Comparison of ENCODE assay signal across 24 cellular contexts in genomic region chr2:150041721-150042450, GRCh38.
DNase-seq lines count a peak whose midpoint lies in the region; ATAC-seq, FAIRE-seq and TF ChIP-seq lines count a peak whose summit lies in the region.
"Had no signal": no experiment of that assay in that cellular context is flagged by ENCODE, and none has a peak within 500 bp of the region (broad histone marks: within the 10 kb centered on the region; RNA-seq: fewer than 3 reads in every experiment).

No MANE protein-coding gene starts in this region.

- DNase-seq in DMS53 (lab: John Stamatoyannopoulos, UW), result peak; percentile 0
- DNase-seq in DMS53 treated with DMSO at 0.1 percent for 48 hours (lab: John Stamatoyannopoulos, UW; ENCODE audit: unreplicated experiment), result no peak
- DNase-seq in chondrocyte (ENCODE audit: low spot score), result no peak
- DNase-seq in kidney tubule cell (ENCODE audit: low spot score), result peak; percentile 52
- no peak for DNase-seq in GM10266 (ENCODE audit: extremely low spot score)
- DNase-seq in small intestine, result no peak
- no peak for DNase-seq in NCI-H1048 (lab: John Stamatoyannopoulos, UW)
- DNase-seq: activated CD4-positive, alpha-beta T cell treated with anti-CD3 and anti-CD28 coated beads for 4 hours; body of pancreas; cortex of kidney; foreskin melanocyte; kidney glomerular epithelial cell; naive thymus-derived CD4-positive, alpha-beta T cell; NCI-H1694; NCI-H2171 treated with DMSO at 0.1 percent for 48 hours; NCI-H526 treated with DMSO at 0.1 percent for 48 hours; stimulated activated CD4-positive, alpha-beta T cell treated with anti-CD3 and anti-CD28 coated beads, Interleukin-2, amount 100 ng/mL, for 48 hours; stimulated activated naive CD4-positive, alpha-beta T cell treated with Interleukin-2 at 50 U/mL for 16 hours; T1000 had no signal

- no peaks in the 10 kb centered on the region for H3K36me3 Mint-ChIP-seq in chondrocyte (ENCODE audit: low read depth)
- H3K36me3 Mint-ChIP-seq: activated naive CD4-positive, alpha-beta T cell treated with anti-CD3 and anti-CD28 coated beads, Interleukin-2, amount 50 U/mL, for 72 hours; memory B cell had no signal

- no peaks in the 10 kb centered on the region for H3K36me3 ChIP-seq in small intestine (ENCODE audit: control insufficient read depth in 2 of 2, insufficient read depth in 2 of 2, low read length in 2 of 2)
- H3K36me3 ChIP-seq: tibial nerve had no signal

- no peaks in the 10 kb centered on the region for H3K9me3 ChIP-seq in small intestine (ENCODE audit: control insufficient read depth, low read depth)
- H3K9me3 ChIP-seq: body of pancreas, tibial nerve had no signal

- H3K9me3 Mint-ChIP-seq in chondrocyte (ENCODE audit: low read depth), result no peaks in the 10 kb centered on the region

- H3K4me1 Mint-ChIP-seq in chondrocyte (ENCODE audit: low read depth), result peaks cover 25% of the 10 kb centered on the region
- H3K4me1 Mint-ChIP-seq: memory B cell; naive thymus-derived CD4-positive, alpha-beta T cell had no signal

- no peak for ATAC-seq in GM21423 (IDR thresholded peaks at IDR 0.05; ENCODE audit: unreplicated experiment)
- ATAC-seq: activated naive CD4-positive, alpha-beta T cell treated with anti-CD3 and anti-CD28 coated beads, Interleukin-2, amount 50 U/mL, for 72 hours; body of pancreas; naive thymus-derived CD4-positive, alpha-beta T cell had no signal

- H3K4me1 ChIP-seq in small intestine (ENCODE audit: control insufficient read depth in 2 of 2, insufficient read depth in 1 of 2, low read depth in 1 of 2, low read length in 1 of 2), result no peaks in the 10 kb centered on the region
- H3K4me1 ChIP-seq: body of pancreas, tibial nerve had no signal

- FAIRE-seq in small intestine (lab: Jason Lieb, UNC), result no peak

- 85 to 89% (median 86%) methylated on average over 9 of the region's 9 CpGs for whole genome bisulfite sequencing in small intestine, 3 donors

- H3K27ac Mint-ChIP-seq in chondrocyte (ENCODE audit: unreplicated experiment), result peak overlapping the region; percentile 6
- H3K27ac Mint-ChIP-seq: activated naive CD4-positive, alpha-beta T cell treated with anti-CD3 and anti-CD28 coated beads, Interleukin-2, amount 50 U/mL, for 72 hours; memory B cell; naive thymus-derived CD4-positive, alpha-beta T cell had no signal

- no peak overlapping the region for H3K4me3 Mint-ChIP-seq in chondrocyte (ENCODE audit: unreplicated experiment)
- H3K4me3 Mint-ChIP-seq: memory B cell; naive thymus-derived CD4-positive, alpha-beta T cell had no signal

- TF ChIP-seq CTCF in chondrocyte (IDR thresholded peaks at IDR 0.05) (no peak), GM10266 (IDR thresholded peaks at IDR 0.05; ENCODE audit: control insufficient read depth, insufficient read depth, low read depth, missing control alignments) (no peak)

- no peak overlapping the region for H3K27ac ChIP-seq in small intestine (ENCODE audit: low read depth in 1 of 2, low read length in 1 of 2)
- H3K27ac ChIP-seq: 22Rv1, body of pancreas, tibial nerve had no signal

- no peaks in the 10 kb centered on the region for H3K27me3 ChIP-seq in small intestine (ENCODE audit: control insufficient read depth in 2 of 2, insufficient read depth in 2 of 2, low read length in 2 of 2)
- H3K27me3 ChIP-seq: body of pancreas, tibial nerve had no signal

- H3K4me3 ChIP-seq in small intestine (ENCODE audit: low read depth in 1 of 2, low read length in 2 of 2), result no peak overlapping the region
- H3K4me3 ChIP-seq: body of pancreas, tibial nerve had no signal

- H3K27me3 Mint-ChIP-seq in chondrocyte (ENCODE audit: low read depth), result no peaks in the 10 kb centered on the region
- H3K27me3 Mint-ChIP-seq: memory B cell; naive thymus-derived CD4-positive, alpha-beta T cell had no signal

Comparison
In these comparisons a context has a peak if more than half of its experiments do, and no peak if none do; other contexts are left out.
1. DNase-seq: peak in DMS53 (single experiment) and kidney tubule cell (single experiment); none in DMS53 treated with DMSO at 0.1 percent for 48 hours (single experiment), chondrocyte (single experiment), GM10266 (single experiment), small intestine (single experiment) and NCI-H1048 (single experiment).